ENCODE assay signal across 1 cellular context in genomic region chr19:52170304-52170703, GRCh38.
TF ChIP-seq lines count a peak whose summit lies in the region.

No MANE protein-coding gene starts in this region.

TF ChIP-seq in SK-N-SH treated with all-trans-retinoic acid at 6 μM for 48 hours, 23 proteins besides CTCF, POLR2A, EP300 and RAD21 (continued from another document):
- no peak for TF ChIP-seq OSR1 (CRISPR knock-in tag; IDR thresholded peaks at IDR 0.05)
- TF ChIP-seq, protein P1, sequence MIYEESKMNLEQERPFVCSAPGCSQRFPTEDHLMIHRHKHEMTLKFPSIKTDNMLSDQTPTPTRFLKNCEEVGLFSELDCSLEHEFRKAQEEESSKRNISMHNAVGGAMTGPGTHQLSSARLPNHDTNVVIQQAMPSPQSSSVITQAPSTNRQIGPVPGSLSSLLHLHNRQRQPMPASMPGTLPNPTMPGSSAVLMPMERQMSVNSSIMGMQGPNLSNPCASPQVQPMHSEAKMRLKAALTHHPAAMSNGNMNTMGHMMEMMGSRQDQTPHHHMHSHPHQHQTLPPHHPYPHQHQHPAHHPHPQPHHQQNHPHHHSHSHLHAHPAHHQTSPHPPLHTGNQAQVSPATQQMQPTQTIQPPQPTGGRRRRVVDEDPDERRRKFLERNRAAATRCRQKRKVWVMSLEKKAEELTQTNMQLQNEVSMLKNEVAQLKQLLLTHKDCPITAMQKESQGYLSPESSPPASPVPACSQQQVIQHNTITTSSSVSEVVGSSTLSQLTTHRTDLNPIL (CRISPR knock-in tag; IDR thresholded peaks at IDR 0.05; ENCODE audit: low read depth) = no peak
TF ChIP-seq in SK-N-SH treated with all-trans-retinoic acid at 6 μM for 48 hours: peak in this region for 0.
